10 cellular contexts compared by ENCODE assay signal in genomic region chr5:180072256-180072548, GRCh38. TPM values are rescaled to one million over a fixed set of nuclear protein-coding genes. Genes with fewer than 3 reads are reported as not detected.
A peak's percentile ranks its signal among the peaks of the same experiment; 100 is the strongest.
DNase-seq lines count a peak whose midpoint lies in the region; ATAC-seq, FAIRE-seq and TF ChIP-seq lines count a peak whose summit lies in the region.
"Had no signal": no experiment of that assay in that cellular context is flagged by ENCODE, and none has a peak within 500 bp of the region (broad histone marks: within the 10 kb centered on the region; RNA-seq: fewer than 3 reads in every experiment).

No MANE protein-coding gene starts in this region.

- peaks cover 0 to 5% (median 2%) of the 10 kb centered on the region in 11 experiments; a peak in 14 of 22 replicates for H3K36me3 ChIP-seq in BLaER1 treated with 17β-estradiol and CSF1 and Interleukin-3, amounts not matched to agents 10 nM and 100 nM
- H3K36me3 ChIP-seq in Panc1 (ENCODE audit: control insufficient read depth, insufficient read depth, low read length), result no peaks in the 10 kb centered on the region; the same call in 1 of the 2 replicates
- no peaks in the 10 kb centered on the region for H3K36me3 ChIP-seq in effector memory CD4-positive, alpha-beta T cell (ENCODE audit: control insufficient read depth, insufficient read depth, low read length)
- H3K36me3 ChIP-seq in pancreas, result no peaks in the 10 kb centered on the region

- H3K4me1 ChIP-seq in BLaER1 treated with 17β-estradiol and CSF1 and Interleukin-3, amounts not matched to agents 10 nM and 100 nM, result peaks cover 15 to 25% (median 21%) of the 10 kb centered on the region in 10 experiments
- peaks cover 19% of the 10 kb centered on the region for H3K4me1 ChIP-seq in Panc1 (ENCODE audit: control insufficient read depth, insufficient read depth, low read length)
- H3K4me1 ChIP-seq in effector memory CD4-positive, alpha-beta T cell (ENCODE audit: control insufficient read depth, insufficient read depth, low read length, poor library complexity, severe bottlenecking), result peaks cover 18% of the 10 kb centered on the region
- H3K4me1 ChIP-seq in pancreas, result peaks cover 10 to 21% (median 16%) of the 10 kb centered on the region in 3 donors

- peak overlapping the region in 6 of 11 experiments; percentile 16 to 92 (median 74); a peak in 7 of 22 replicates for H3K4me2 ChIP-seq in BLaER1 treated with 17β-estradiol and CSF1 and Interleukin-3, amounts not matched to agents 10 nM and 100 nM

- H3K4me3 ChIP-seq in BLaER1 treated with 17β-estradiol and CSF1 and Interleukin-3, amounts not matched to agents 10 nM and 100 nM, result peak overlapping the region in 9 of 10 experiments; percentile 80 to 99 (median 94); a peak in 10 of 20 replicates
- H3K4me3 ChIP-seq in Panc1 (ENCODE audit: low read depth in 2 of 2, low read length in 2 of 2) (peak overlapping the region; percentile 54 to 91), pancreas (peak overlapping the region in 2 of 4 donors; percentile 76 to 83)
- peak overlapping the region; percentile 81 for H3K4me3 ChIP-seq in effector memory CD4-positive, alpha-beta T cell (ENCODE audit: insufficient read depth, low read depth, low read length, poor library complexity, severe bottlenecking)

- BruUV-seq in Panc1 (replicated peaks; lab: Mats Ljungman, UMichigan), result no TSS peak

- DNase-seq in Panc1 (ENCODE audit: low read depth, low spot score) (no peak), pancreas (no peak), inferior parietal cortex (ENCODE audit: extremely low spot score) (no peak)
- DNase-seq in effector memory CD4-positive, alpha-beta T cell, result no peak

- peak overlapping the region in 9 of 11 experiments; percentile 95 to 100 (median 99); a peak in 19 of 22 replicates for H3K27ac ChIP-seq in BLaER1 treated with 17β-estradiol and CSF1 and Interleukin-3, amounts not matched to agents 10 nM and 100 nM
- H3K27ac ChIP-seq in Panc1 (ENCODE audit: low read length) (peak overlapping the region; percentile 77), pancreas (peak overlapping the region; percentile 83 to 98 (median 95))
- H3K27ac ChIP-seq in effector memory CD4-positive, alpha-beta T cell (ENCODE audit: insufficient read depth, low read length, poor library complexity, severe bottlenecking), result peak overlapping the region; percentile 68

- no peaks in the 10 kb centered on the region for H3K27me3 ChIP-seq in BLaER1 treated with 17β-estradiol and CSF1 and Interleukin-3, amounts not matched to agents 10 nM and 100 nM
- H3K27me3 ChIP-seq in Panc1 (ENCODE audit: control insufficient read depth, insufficient read depth, low read length), result no peaks in the 10 kb centered on the region
- H3K27me3 ChIP-seq in effector memory CD4-positive, alpha-beta T cell (replicated peaks; ENCODE audit: control insufficient read depth, insufficient read depth, low read length, poor library complexity, severe bottlenecking), result no peaks in the 10 kb centered on the region
- no peaks in the 10 kb centered on the region for H3K27me3 ChIP-seq in pancreas

- 17% methylated on average over 14 of the region's 14 CpGs for WGBS in pancreas, 2 donors

- H3K9me3 ChIP-seq in BLaER1 treated with 17β-estradiol and CSF1 and Interleukin-3, amounts not matched to agents 10 nM and 100 nM (replicated peaks in 1 of 11), result peaks cover 0 to 14% (median 11%) of the 10 kb centered on the region in 11 experiments; a peak in 15 of 22 replicates
- H3K9me3 ChIP-seq in Panc1 (ENCODE audit: control insufficient read depth, insufficient read depth, low read depth, low read length) (peaks cover 6% of the 10 kb centered on the region; the same call in 1 of the 2 replicates), pancreas (no peaks in the 10 kb centered on the region)
- no peaks in the 10 kb centered on the region for H3K9me3 ChIP-seq in effector memory CD4-positive, alpha-beta T cell (ENCODE audit: control insufficient read depth, low read length)

- intact Hi-C loops in Panc1 (cut with micrococcal nuclease; ENCODE audit: unreplicated experiment) (no loop called here), pancreas (cut with DNase I) (no loop called here)

- FAIRE-seq in pancreas (lab: Jason Lieb, UNC), result no peak
- FAIRE-seq: colon, G401.6 had no signal

- CTCF ChIA-PET in Panc1 (lab: Charles Lee), result no interaction called here

- ATAC-seq in Panc1 (no peak), pancreas (no peak), GM19467 (IDR thresholded peaks at IDR 0.05; ENCODE audit: unreplicated experiment) (no peak), HG02852 (IDR thresholded peaks at IDR 0.05; ENCODE audit: unreplicated experiment) (no peak), GM21515 (IDR thresholded peaks at IDR 0.05; ENCODE audit: unreplicated experiment) (no peak)

- POLR2A ChIA-PET in Panc1 (lab: Charles Lee), result no interaction called here

- in situ Hi-C loops in Panc1 (cut with HindIII; ENCODE audit: low pct_unique_long_range_greater_than_20kb, low sequenced_read_pairs), result no loop called here

- TF ChIP-seq CTCF in Panc1 (IDR thresholded peaks at IDR 0.05), result no peak
- no peak for TF ChIP-seq CTCF in pancreas (IDR thresholded peaks at IDR 0.05)

- peaks cover 8 to 26% (median 15%) of the 10 kb centered on the region in 11 experiments; a peak in 16 of 22 replicates for H4K20me1 ChIP-seq in BLaER1 treated with 17β-estradiol and CSF1 and Interleukin-3, amounts not matched to agents 10 nM and 100 nM

- H3K9ac ChIP-seq in BLaER1 treated with 17β-estradiol and CSF1 and Interleukin-3, amounts not matched to agents 10 nM and 100 nM, result peak overlapping the region in 9 of 11 experiments; percentile 93 to 100 (median 100); a peak in 18 of 22 replicates

RNA-seq across cellular contexts. Expression of gene RNF130, which starts 0.6 kb away (rescaled TPM):
- 73.1 TPM for total RNA-seq in Panc1 (2021; ENCODE audit: unreplicated experiment)
- 89.7 TPM for polyA plus RNA-seq in Panc1 (2012; ENCODE audit: insufficient read length)
- total RNA-seq in pancreas, result 10 to 100 TPM; 30.4 to 57.8 (median 37.8) TPM
- 10 to 100 TPM; 21.4 to 43.7 TPM for polyA plus RNA-seq in pancreas
